Comparison of ENCODE assay signal across 8 cellular contexts in genomic region chr2:218291934-218292699, GRCh38. TPM values are rescaled to one million over a fixed set of nuclear protein-coding genes. Genes with fewer than 3 reads are reported as not detected.
DNase-seq lines count a peak whose midpoint lies in the region; ATAC-seq and TF ChIP-seq lines count a peak whose summit lies in the region.

Gene TMBIM1, minus strand, starts transcription at chr2:218292503. Its CDS starts 10,362 bp downstream, at chr2:218282141.

- peak within 1 kb of the TSS; percentile 91 for H3K27ac Mint-ChIP-seq in activated CD4-positive, alpha-beta T cell treated with anti-CD3 and anti-CD28 coated beads for 36 hours

- peak; percentile 97 for DNase-seq in GM03348 (ENCODE audit: low spot score)
- DNase-seq in GOT3 (lab: John Stamatoyannopoulos, UW) = peak; percentile 33
- no peak for DNase-seq in LNCaP clone FGC (ENCODE audit: low read depth)
- peak; percentile 87 for DNase-seq in activated CD4-positive, alpha-beta T cell treated with anti-CD3 and anti-CD28 coated beads for 36 hours
- DNase-seq in coronary artery (ENCODE audit: low spot score) = peak; percentile 89
- DNase-seq in left lung = peak; percentile 81 to 96
- DNase-seq in stimulated activated CD4-positive, alpha-beta T cell treated with anti-CD3 and anti-CD28 coated beads, Interleukin-2, amount 100 ng/mL, for 48 hours = peak; percentile 73 to 81
- DNase-seq in NCI-H2081 (lab: John Stamatoyannopoulos, UW) = no peak

- H3K27me3 ChIP-seq in left lung = no peaks in the 10 kb centered on the region

- intact Hi-C loops in activated CD4-positive, alpha-beta T cell treated with anti-CD3 and anti-CD28 coated beads for 36 hours (cut with DNase I, micrococcal nuclease) = loop anchor here (1.0 to 5.0 kb wide), 7 partner anchors 9 to 380 kb away; partner anchors contain the start of genes AAMP (in 2 of the 2), PNKD (in 2 of the 2), BCS1L (in 1 of the 2) and CATIP (in 1 of the 2)
- intact Hi-C loops in left lung (cut with DNase I) = no loop called here

- H3K4me1 Mint-ChIP-seq in activated CD4-positive, alpha-beta T cell treated with anti-CD3 and anti-CD28 coated beads for 36 hours = peaks cover 56% of the 10 kb centered on the region

- no peaks in the 10 kb centered on the region for H3K9me3 Mint-ChIP-seq in activated CD4-positive, alpha-beta T cell treated with anti-CD3 and anti-CD28 coated beads for 36 hours (ENCODE audit: low read depth)

- peaks cover 43 to 78% of the 10 kb centered on the region in 2 donors for H3K4me1 ChIP-seq in left lung

- peak within 1 kb of the TSS; percentile 87 for H3K4me3 Mint-ChIP-seq in activated CD4-positive, alpha-beta T cell treated with anti-CD3 and anti-CD28 coated beads for 36 hours

- peak within 1 kb of the TSS; percentile 81 for H3K4me3 ChIP-seq in LNCaP clone FGC (ENCODE audit: low read depth, low read length)
- peak within 1 kb of the TSS; percentile 92 for H3K4me3 ChIP-seq in coronary artery
- H3K4me3 ChIP-seq in left lung = peak within 1 kb of the TSS; percentile 75 to 95

- ATAC-seq in activated CD4-positive, alpha-beta T cell treated with anti-CD3 and anti-CD28 coated beads for 36 hours = peak; percentile 84
- peak; percentile 90 for ATAC-seq in left lung

- no peaks in the 10 kb centered on the region for H3K36me3 ChIP-seq in left lung

- no peaks in the 10 kb centered on the region for H3K27me3 Mint-ChIP-seq in activated CD4-positive, alpha-beta T cell treated with anti-CD3 and anti-CD28 coated beads for 36 hours

- H3K27ac ChIP-seq in coronary artery = peak within 1 kb of the TSS; percentile 97 to 98
- peak within 1 kb of the TSS; percentile 98 for H3K27ac ChIP-seq in left lung

- TF ChIP-seq CTCF in LNCaP clone FGC (IDR thresholded peaks at IDR 0.05; ENCODE audit: control insufficient read depth, extremely low read depth, insufficient read depth) = peak; percentile 56
- TF ChIP-seq CTCF in coronary artery (IDR thresholded peaks at IDR 0.05) = peak; percentile 96
- peak; percentile 97 to 98 for TF ChIP-seq CTCF in left lung (IDR thresholded peaks at IDR 0.05)

- POLR2A ChIA-PET in activated CD4-positive, alpha-beta T cell treated with anti-CD3 and anti-CD28 coated beads for 36 hours (lab: Charles Lee) = interaction anchor here (1.0 kb wide), 1 partner anchor 17 kb away, joined by 3 read pairs; no protein-coding TSS in a partner anchor

- peaks cover 6% of the 10 kb centered on the region for H3K36me3 Mint-ChIP-seq in activated CD4-positive, alpha-beta T cell treated with anti-CD3 and anti-CD28 coated beads for 36 hours (ENCODE audit: low read depth)

- CTCF ChIA-PET in activated CD4-positive, alpha-beta T cell treated with anti-CD3 and anti-CD28 coated beads for 36 hours (lab: Charles Lee) = interaction anchor here (0.5 to 13.7 kb wide), 6 partner anchors 10 to 395 kb away, joined by 3 to 205 read pairs (median 4); partner anchors contain the start of genes AAMP and PNKD

- no peaks in the 10 kb centered on the region for H3K9me3 ChIP-seq in left lung

RNA-seq across cellular contexts. Expression of gene TMBIM1, which starts in this region (rescaled TPM):
- 10 to 100 TPM; 51.1 to 54.0 TPM for total RNA-seq in activated CD4-positive, alpha-beta T cell treated with anti-CD3 and anti-CD28 coated beads for 36 hours
- 100 to 1,000 TPM; 281 to 308 TPM for total RNA-seq in left lung

Comparison
In these comparisons a context has a peak if more than half of its experiments do, and no peak if none do; other contexts are left out.
1. RNA of gene TMBIM1 (total RNA-seq): 281 to 308 TPM in left lung; 51.1 to 54.0 TPM in activated CD4-positive, alpha-beta T cell treated with anti-CD3 and anti-CD28 coated beads for 36 hours; every median in the first group is over 4 times any median in the second.
2. DNase-seq: peak in GM03348 (single experiment), GOT3 (single experiment), activated CD4-positive, alpha-beta T cell treated with anti-CD3 and anti-CD28 coated beads for 36 hours (single experiment), coronary artery (single experiment), left lung (2 of 2) and stimulated activated CD4-positive, alpha-beta T cell treated with anti-CD3 and anti-CD28 coated beads, Interleukin-2, amount 100 ng/mL, for 48 hours (2 of 2); none in LNCaP clone FGC (single experiment) and NCI-H2081 (0 of 2).
3. intact Hi-C loops: an anchor here in activated CD4-positive, alpha-beta T cell treated with anti-CD3 and anti-CD28 coated beads for 36 hours (1.0 to 5.0 kb wide); none called in left lung.
4. Peak in every context shown above with its lines, with median percentiles within 50 percentile points of each other: H3K4me3 ChIP-seq and CTCF ChIP-seq.